ENCODE assay signal across 8 cellular contexts in the genomic region with DNA sequence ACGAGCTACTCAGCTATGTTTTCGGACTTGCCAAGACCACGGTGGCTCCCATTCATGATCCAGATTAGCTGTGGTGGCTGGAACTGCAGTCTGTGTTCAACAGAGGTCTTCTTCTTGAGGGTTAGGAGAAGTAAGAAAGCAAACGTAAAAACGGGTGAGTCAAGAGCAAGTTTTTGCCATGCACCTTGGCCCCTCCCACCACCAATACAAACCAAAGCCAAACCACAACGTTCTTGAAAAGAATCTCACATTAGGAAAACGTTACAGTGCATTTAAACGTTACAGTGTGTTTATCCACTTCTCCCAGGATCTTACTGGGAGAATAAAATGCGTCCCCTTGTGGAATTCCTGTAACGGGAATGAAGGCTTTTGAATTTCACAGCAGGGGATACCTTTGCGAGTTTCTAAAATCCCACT. TPM values are rescaled to one million over a fixed set of nuclear protein-coding genes. Genes with fewer than 3 reads are reported as not detected.
DNase-seq lines count a peak whose midpoint lies in the region; ATAC-seq and TF ChIP-seq lines count a peak whose summit lies in the region.

No MANE protein-coding gene starts in this region.

- peak; percentile 34 for DNase-seq in AG09309 (ENCODE audit: low read depth)
- peak; percentile 51 for DNase-seq in activated CD4-positive, CD25-positive, alpha-beta regulatory T cell treated with anti-CD3 and anti-CD28 coated beads, Interleukin-2, amount 50 U/mL, for 72 hours
- DNase-seq in dedifferentiated amniotic fluid mesenchymal stem cell (ENCODE audit: extremely low spot score): peak; percentile 25
- DNase-seq in stimulated activated naive CD4-positive, alpha-beta T cell treated with Interleukin-2 at 50 U/mL for 16 hours (lab: John Stamatoyannopoulos, UW): peak; percentile 70
- DNase-seq in HPDE6-E6E7 (ENCODE audit: extremely low spot score): no peak

- H3K4me3 ChIP-seq in AG09309 (ENCODE audit: control insufficient read depth, low read depth, low read length) (peak overlapping the region; percentile 92), HUES64 (ENCODE audit: low read length) (peak overlapping the region; percentile 96), mucosa of rectum (ENCODE audit: low read length in 2 of 2) (peak overlapping the region; percentile 88 to 93)

- peak; percentile 32 for TF ChIP-seq CTCF in AG09309 (IDR thresholded peaks at IDR 0.05; ENCODE audit: control insufficient read depth, insufficient read depth, low read depth, low read length, missing control alignments)

- H3K27ac ChIP-seq in HUES64 (ENCODE audit: low read depth, low read length) (no peak overlapping the region), mucosa of rectum (ENCODE audit: low read depth in 2 of 2, low read length in 2 of 2) (peak overlapping the region; percentile 84)

- peak overlapping the region; percentile 76 for H3K9ac ChIP-seq in HUES64 (ENCODE audit: low read depth, low read length)
- peak overlapping the region; percentile 82 to 86 for H3K9ac ChIP-seq in mucosa of rectum (ENCODE audit: low read depth in 1 of 2, low read length in 2 of 2)

- H3K36me3 ChIP-seq in HUES64 (ENCODE audit: insufficient read depth, low read length) (no peaks in the 10 kb centered on the region), mucosa of rectum (ENCODE audit: control insufficient read depth in 2 of 2, insufficient read depth in 2 of 2, low read length in 2 of 2) (no peaks in the 10 kb centered on the region)

- no peak for ATAC-seq in HG02678 (IDR thresholded peaks at IDR 0.05; ENCODE audit: unreplicated experiment)

- no peaks in the 10 kb centered on the region for H3K9me3 ChIP-seq in HUES64 (ENCODE audit: insufficient read depth, low read depth, low read length)
- no peaks in the 10 kb centered on the region for H3K9me3 ChIP-seq in mucosa of rectum (ENCODE audit: control insufficient read depth in 2 of 2, low read length in 2 of 2)

- 23% methylated on average over 11 of the region's 11 CpGs for WGBS in HUES64

- H3K4me1 ChIP-seq in HUES64 (ENCODE audit: insufficient read depth, low read length) (peaks cover 13% of the 10 kb centered on the region), mucosa of rectum (ENCODE audit: control insufficient read depth in 2 of 2, insufficient read depth in 2 of 2, low read length in 2 of 2) (peaks cover 9 to 19% of the 10 kb centered on the region in 2 donors)

- H3K27me3 ChIP-seq in HUES64 (ENCODE audit: insufficient read depth, low read length) (no peaks in the 10 kb centered on the region), mucosa of rectum (ENCODE audit: control insufficient read depth in 2 of 2, insufficient read depth in 2 of 2, low read length in 2 of 2) (no peaks in the 10 kb centered on the region)

RNA-seq across cellular contexts. Expression of a gene that starts 0.7 kb away (rescaled TPM):
- 0.80 TPM for polyA plus RNA-seq in HUES64 (2013, experiment 1 of 2)
- 1.2 TPM for polyA plus RNA-seq in HUES64 (2013, experiment 2 of 2)

RNA-seq across cellular contexts. Expression of a gene that starts 1.0 kb away (rescaled TPM):
- polyA plus RNA-seq in HUES64 (2013, experiment 1 of 2): 2.9 TPM
- 3.5 TPM for polyA plus RNA-seq in HUES64 (2013, experiment 2 of 2)
